Comparison of ENCODE assay signal across 2 cellular contexts in the genomic region with DNA sequence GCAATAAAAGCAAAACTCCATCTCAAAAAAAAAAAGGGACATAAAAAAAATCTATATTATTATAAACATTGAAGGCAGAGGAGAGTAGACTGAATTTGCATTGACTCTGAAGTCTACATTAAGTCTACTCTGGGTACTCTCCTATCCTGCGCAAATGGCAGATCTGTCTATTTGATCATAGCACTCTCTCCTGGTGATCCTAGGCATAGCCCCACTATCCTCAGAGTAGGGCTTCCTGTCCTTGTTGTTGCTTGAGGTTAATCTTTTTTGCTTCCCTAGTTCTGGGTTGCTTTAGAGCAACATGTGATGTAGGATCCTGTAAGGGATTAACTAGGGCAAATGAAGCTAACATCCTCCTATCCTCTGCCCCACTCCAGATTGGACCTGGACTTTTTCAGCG.
TF ChIP-seq lines count a peak whose summit lies in the region.

No MANE protein-coding gene starts in this region.

TF ChIP-seq in GM12878, 131 proteins besides CTCF, POLR2A, EP300 and RAD21 (continued from another document and continues in another):
- TF ChIP-seq TCF3 (IDR thresholded peaks at IDR 0.05; ENCODE audit: borderline replicate concordance, insufficient read depth, low read depth, low read length) (no peak), CEBPB (IDR thresholded peaks at IDR 0.05; ENCODE audit: borderline replicate concordance in 1 of 2, low read depth in 2 of 2, low read length in 2 of 2) (no peak), HDAC2 (IDR thresholded peaks at IDR 0.05) (no peak), YBX1 (IDR thresholded peaks at IDR 0.05) (no peak), NFIC (IDR thresholded peaks at IDR 0.05; ENCODE audit: low read depth, low read length) (no peak), TARDBP (IDR thresholded peaks at IDR 0.05; ENCODE audit: borderline replicate concordance) (no peak), RUNX3 (IDR thresholded peaks at IDR 0.05; ENCODE audit: low read length) (no peak)
- TF ChIP-seq, protein P1, sequence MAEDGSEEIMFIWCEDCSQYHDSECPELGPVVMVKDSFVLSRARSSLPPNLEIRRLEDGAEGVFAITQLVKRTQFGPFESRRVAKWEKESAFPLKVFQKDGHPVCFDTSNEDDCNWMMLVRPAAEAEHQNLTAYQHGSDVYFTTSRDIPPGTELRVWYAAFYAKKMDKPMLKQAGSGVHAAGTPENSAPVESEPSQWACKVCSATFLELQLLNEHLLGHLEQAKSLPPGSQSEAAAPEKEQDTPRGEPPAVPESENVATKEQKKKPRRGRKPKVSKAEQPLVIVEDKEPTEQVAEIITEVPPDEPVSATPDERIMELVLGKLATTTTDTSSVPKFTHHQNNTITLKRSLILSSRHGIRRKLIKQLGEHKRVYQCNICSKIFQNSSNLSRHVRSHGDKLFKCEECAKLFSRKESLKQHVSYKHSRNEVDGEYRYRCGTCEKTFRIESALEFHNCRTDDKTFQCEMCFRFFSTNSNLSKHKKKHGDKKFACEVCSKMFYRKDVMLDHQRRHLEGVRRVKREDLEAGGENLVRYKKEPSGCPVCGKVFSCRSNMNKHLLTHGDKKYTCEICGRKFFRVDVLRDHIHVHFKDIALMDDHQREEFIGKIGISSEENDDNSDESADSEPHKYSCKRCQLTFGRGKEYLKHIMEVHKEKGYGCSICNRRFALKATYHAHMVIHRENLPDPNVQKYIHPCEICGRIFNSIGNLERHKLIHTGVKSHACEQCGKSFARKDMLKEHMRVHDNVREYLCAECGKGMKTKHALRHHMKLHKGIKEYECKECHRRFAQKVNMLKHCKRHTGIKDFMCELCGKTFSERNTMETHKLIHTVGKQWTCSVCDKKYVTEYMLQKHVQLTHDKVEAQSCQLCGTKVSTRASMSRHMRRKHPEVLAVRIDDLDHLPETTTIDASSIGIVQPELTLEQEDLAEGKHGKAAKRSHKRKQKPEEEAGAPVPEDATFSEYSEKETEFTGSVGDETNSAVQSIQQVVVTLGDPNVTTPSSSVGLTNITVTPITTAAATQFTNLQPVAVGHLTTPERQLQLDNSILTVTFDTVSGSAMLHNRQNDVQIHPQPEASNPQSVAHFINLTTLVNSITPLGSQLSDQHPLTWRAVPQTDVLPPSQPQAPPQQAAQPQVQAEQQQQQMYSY (CRISPR knock-in tag; IDR thresholded peaks at IDR 0.05) = no peak
- TF ChIP-seq, protein P2, sequence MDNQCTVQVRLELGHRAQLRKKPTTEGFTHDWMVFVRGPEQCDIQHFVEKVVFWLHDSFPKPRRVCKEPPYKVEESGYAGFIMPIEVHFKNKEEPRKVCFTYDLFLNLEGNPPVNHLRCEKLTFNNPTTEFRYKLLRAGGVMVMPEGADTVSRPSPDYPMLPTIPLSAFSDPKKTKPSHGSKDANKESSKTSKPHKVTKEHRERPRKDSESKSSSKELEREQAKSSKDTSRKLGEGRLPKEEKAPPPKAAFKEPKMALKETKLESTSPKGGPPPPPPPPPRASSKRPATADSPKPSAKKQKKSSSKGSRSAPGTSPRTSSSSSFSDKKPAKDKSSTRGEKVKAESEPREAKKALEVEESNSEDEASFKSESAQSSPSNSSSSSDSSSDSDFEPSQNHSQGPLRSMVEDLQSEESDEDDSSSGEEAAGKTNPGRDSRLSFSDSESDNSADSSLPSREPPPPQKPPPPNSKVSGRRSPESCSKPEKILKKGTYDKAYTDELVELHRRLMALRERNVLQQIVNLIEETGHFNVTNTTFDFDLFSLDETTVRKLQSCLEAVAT (IDR thresholded peaks at IDR 0.05) = no peak
- TF ChIP-seq, protein P3, sequence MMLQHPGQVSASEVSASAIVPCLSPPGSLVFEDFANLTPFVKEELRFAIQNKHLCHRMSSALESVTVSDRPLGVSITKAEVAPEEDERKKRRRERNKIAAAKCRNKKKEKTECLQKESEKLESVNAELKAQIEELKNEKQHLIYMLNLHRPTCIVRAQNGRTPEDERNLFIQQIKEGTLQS (IDR thresholded peaks at IDR 0.05; ENCODE audit: borderline replicate concordance, extremely low read depth, low read depth, low read length) = no peak
- TF ChIP-seq, protein P4, sequence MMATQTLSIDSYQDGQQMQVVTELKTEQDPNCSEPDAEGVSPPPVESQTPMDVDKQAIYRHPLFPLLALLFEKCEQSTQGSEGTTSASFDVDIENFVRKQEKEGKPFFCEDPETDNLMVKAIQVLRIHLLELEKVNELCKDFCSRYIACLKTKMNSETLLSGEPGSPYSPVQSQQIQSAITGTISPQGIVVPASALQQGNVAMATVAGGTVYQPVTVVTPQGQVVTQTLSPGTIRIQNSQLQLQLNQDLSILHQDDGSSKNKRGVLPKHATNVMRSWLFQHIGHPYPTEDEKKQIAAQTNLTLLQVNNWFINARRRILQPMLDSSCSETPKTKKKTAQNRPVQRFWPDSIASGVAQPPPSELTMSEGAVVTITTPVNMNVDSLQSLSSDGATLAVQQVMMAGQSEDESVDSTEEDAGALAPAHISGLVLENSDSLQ (IDR thresholded peaks at IDR 0.05) = no peak
- TF ChIP-seq, protein P5, sequence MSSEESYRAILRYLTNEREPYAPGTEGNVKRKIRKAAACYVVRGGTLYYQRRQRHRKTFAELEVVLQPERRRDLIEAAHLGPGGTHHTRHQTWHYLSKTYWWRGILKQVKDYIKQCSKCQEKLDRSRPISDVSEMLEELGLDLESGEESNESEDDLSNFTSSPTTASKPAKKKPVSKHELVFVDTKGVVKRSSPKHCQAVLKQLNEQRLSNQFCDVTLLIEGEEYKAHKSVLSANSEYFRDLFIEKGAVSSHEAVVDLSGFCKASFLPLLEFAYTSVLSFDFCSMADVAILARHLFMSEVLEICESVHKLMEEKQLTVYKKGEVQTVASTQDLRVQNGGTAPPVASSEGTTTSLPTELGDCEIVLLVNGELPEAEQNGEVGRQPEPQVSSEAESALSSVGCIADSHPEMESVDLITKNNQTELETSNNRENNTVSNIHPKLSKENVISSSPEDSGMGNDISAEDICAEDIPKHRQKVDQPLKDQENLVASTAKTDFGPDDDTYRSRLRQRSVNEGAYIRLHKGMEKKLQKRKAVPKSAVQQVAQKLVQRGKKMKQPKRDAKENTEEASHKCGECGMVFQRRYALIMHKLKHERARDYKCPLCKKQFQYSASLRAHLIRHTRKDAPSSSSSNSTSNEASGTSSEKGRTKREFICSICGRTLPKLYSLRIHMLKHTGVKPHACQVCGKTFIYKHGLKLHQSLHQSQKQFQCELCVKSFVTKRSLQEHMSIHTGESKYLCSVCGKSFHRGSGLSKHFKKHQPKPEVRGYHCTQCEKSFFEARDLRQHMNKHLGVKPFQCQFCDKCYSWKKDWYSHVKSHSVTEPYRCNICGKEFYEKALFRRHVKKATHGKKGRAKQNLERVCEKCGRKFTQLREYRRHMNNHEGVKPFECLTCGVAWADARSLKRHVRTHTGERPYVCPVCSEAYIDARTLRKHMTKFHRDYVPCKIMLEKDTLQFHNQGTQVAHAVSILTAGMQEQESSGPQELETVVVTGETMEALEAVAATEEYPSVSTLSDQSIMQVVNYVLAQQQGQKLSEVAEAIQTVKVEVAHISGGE (CRISPR knock-in tag; IDR thresholded peaks at IDR 0.05) = no peak

TF ChIP-seq in liver, 16 proteins besides CTCF, POLR2A, EP300 and RAD21 (continued from another document):
- TF ChIP-seq, protein P6, sequence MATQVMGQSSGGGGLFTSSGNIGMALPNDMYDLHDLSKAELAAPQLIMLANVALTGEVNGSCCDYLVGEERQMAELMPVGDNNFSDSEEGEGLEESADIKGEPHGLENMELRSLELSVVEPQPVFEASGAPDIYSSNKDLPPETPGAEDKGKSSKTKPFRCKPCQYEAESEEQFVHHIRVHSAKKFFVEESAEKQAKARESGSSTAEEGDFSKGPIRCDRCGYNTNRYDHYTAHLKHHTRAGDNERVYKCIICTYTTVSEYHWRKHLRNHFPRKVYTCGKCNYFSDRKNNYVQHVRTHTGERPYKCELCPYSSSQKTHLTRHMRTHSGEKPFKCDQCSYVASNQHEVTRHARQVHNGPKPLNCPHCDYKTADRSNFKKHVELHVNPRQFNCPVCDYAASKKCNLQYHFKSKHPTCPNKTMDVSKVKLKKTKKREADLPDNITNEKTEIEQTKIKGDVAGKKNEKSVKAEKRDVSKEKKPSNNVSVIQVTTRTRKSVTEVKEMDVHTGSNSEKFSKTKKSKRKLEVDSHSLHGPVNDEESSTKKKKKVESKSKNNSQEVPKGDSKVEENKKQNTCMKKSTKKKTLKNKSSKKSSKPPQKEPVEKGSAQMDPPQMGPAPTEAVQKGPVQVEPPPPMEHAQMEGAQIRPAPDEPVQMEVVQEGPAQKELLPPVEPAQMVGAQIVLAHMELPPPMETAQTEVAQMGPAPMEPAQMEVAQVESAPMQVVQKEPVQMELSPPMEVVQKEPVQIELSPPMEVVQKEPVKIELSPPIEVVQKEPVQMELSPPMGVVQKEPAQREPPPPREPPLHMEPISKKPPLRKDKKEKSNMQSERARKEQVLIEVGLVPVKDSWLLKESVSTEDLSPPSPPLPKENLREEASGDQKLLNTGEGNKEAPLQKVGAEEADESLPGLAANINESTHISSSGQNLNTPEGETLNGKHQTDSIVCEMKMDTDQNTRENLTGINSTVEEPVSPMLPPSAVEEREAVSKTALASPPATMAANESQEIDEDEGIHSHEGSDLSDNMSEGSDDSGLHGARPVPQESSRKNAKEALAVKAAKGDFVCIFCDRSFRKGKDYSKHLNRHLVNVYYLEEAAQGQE (IDR thresholded peaks at IDR 0.05) = no peak
- TF ChIP-seq GABPA (IDR thresholded peaks at IDR 0.05 in 1 of 2, conservative IDR thresholded peaks at IDR 0.05 in 1 of 2) = no peak
- no peak for TF ChIP-seq RXRA (IDR thresholded peaks at IDR 0.05)
- no peak for TF ChIP-seq FOXA2 (IDR thresholded peaks at IDR 0.05)
- no peak for TF ChIP-seq TAF1 (conservative IDR thresholded peaks at IDR 0.05)
- no peak for TF ChIP-seq FOXA1 (IDR thresholded peaks at IDR 0.05)
- TF ChIP-seq YY1 (IDR thresholded peaks at IDR 0.05) = no peak
- no peak for TF ChIP-seq JUND (IDR thresholded peaks at IDR 0.05)
- TF ChIP-seq, protein P7, sequence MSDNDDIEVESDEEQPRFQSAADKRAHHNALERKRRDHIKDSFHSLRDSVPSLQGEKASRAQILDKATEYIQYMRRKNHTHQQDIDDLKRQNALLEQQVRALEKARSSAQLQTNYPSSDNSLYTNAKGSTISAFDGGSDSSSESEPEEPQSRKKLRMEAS (IDR thresholded peaks at IDR 0.05) = no peak
- no peak for TF ChIP-seq SP1 (IDR thresholded peaks at IDR 0.05)
- no peak for TF ChIP-seq EGR1 (IDR thresholded peaks at IDR 0.05; ENCODE audit: low read depth in 2 of 2)
- TF ChIP-seq, protein P8, sequence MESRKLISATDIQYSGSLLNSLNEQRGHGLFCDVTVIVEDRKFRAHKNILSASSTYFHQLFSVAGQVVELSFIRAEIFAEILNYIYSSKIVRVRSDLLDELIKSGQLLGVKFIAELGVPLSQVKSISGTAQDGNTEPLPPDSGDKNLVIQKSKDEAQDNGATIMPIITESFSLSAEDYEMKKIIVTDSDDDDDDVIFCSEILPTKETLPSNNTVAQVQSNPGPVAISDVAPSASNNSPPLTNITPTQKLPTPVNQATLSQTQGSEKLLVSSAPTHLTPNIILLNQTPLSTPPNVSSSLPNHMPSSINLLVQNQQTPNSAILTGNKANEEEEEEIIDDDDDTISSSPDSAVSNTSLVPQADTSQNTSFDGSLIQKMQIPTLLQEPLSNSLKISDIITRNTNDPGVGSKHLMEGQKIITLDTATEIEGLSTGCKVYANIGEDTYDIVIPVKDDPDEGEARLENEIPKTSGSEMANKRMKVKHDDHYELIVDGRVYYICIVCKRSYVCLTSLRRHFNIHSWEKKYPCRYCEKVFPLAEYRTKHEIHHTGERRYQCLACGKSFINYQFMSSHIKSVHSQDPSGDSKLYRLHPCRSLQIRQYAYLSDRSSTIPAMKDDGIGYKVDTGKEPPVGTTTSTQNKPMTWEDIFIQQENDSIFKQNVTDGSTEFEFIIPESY (IDR thresholded peaks at IDR 0.05) = no peak
- TF ChIP-seq HNF4A (conservative IDR thresholded peaks at IDR 0.05) = no peak
- no peak for TF ChIP-seq NR2F2 (IDR thresholded peaks at IDR 0.05)
- TF ChIP-seq HNF4G (IDR thresholded peaks at IDR 0.05) = no peak
TF ChIP-seq in liver: peak in this region for 0.
